In genomic region chr16:4682616-4683254, GRCh38 we compare ENCODE assay signal across 8 cellular contexts. TPM values are rescaled to one million over a fixed set of nuclear protein-coding genes. Genes with fewer than 3 reads are reported as not detected.
DNase-seq lines count a peak whose midpoint lies in the region; ATAC-seq lines count a peak whose summit lies in the region.

No MANE protein-coding gene starts in this region.

- peak; percentile 57 to 66 for ATAC-seq in activated T-cell treated with anti-CD3 and anti-CD28 coated beads, Interleukin-2, amount 50 U/mL, for 4 hours
- no peak for ATAC-seq in HG03135 (IDR thresholded peaks at IDR 0.05; ENCODE audit: unreplicated experiment)
- ATAC-seq in GM19455 (IDR thresholded peaks at IDR 0.05; ENCODE audit: unreplicated experiment) = no peak

- H3K4me3 ChIP-seq in iPS DF 6.9 (ENCODE audit: low read length) = no peak overlapping the region

- peaks cover 9% of the 10 kb centered on the region for H3K36me3 Mint-ChIP-seq in activated T-cell treated with anti-CD3 and anti-CD28 coated beads, Interleukin-2, amount 50 U/mL, for 4 hours (ENCODE audit: insufficient read depth)

- H3K27me3 ChIP-seq in iPS DF 6.9 (ENCODE audit: control insufficient read depth, insufficient read depth, low read length) = no peaks in the 10 kb centered on the region

- H3K27me3 Mint-ChIP-seq in activated T-cell treated with anti-CD3 and anti-CD28 coated beads, Interleukin-2, amount 50 U/mL, for 4 hours (ENCODE audit: low read depth) = no peaks in the 10 kb centered on the region

- H3K4me1 ChIP-seq in iPS DF 6.9 (ENCODE audit: control insufficient read depth, insufficient read depth, low read length) = no peaks in the 10 kb centered on the region

- H3K27ac ChIP-seq in iPS DF 6.9 (ENCODE audit: low read length) = no peak overlapping the region

- H3K9me3 ChIP-seq in iPS DF 6.9 (ENCODE audit: control insufficient read depth, insufficient read depth, low read length) = no peaks in the 10 kb centered on the region

- DNase-seq in ACHN = peak; percentile 27
- DNase-seq in HT-29 (ENCODE audit: low spot score) = peak; percentile 25
- DNase-seq in activated T-cell treated with anti-CD3 and anti-CD28 coated beads, Interleukin-2, amount 50 U/mL, for 4 hours = no peak
- peak; percentile 33 for DNase-seq in iPS DF 6.9 (ENCODE audit: low read depth, low spot score)
- DNase-seq in stimulated activated CD8-positive, alpha-beta memory T cell treated with anti-CD3 and anti-CD28 coated beads, Interleukin-4, amount 100 ng/mL, for 48 hours = peak; percentile 73
- DNase-seq in NCI-H2227 treated with DMSO at 0.1 percent for 48 hours (lab: John Stamatoyannopoulos, UW) = no peak

- no peaks in the 10 kb centered on the region for H3K9me3 Mint-ChIP-seq in activated T-cell treated with anti-CD3 and anti-CD28 coated beads, Interleukin-2, amount 50 U/mL, for 4 hours

- no CpG with 5 or more reads among the region's 36 CpGs for WGBS in iPS DF 6.9 (ENCODE audit: insufficient coverage, insufficient read length)

- H3K4me1 Mint-ChIP-seq in activated T-cell treated with anti-CD3 and anti-CD28 coated beads, Interleukin-2, amount 50 U/mL, for 4 hours (ENCODE audit: low read depth) = peaks cover 3% of the 10 kb centered on the region

- peaks cover 13% of the 10 kb centered on the region for H3K36me3 ChIP-seq in iPS DF 6.9 (ENCODE audit: control insufficient read depth, insufficient read depth, low read length)

- H3K4me3 Mint-ChIP-seq in activated T-cell treated with anti-CD3 and anti-CD28 coated beads, Interleukin-2, amount 50 U/mL, for 4 hours = no peak overlapping the region

- in situ Hi-C loops in ACHN (cut with HindIII; ENCODE audit: low pct_ligation_motif_present, low pct_unique_long_range_greater_than_20kb, low sequenced_read_pairs) = no loop called here

RNA-seq across cellular contexts. Expression of gene NUDT16L1, which starts 10.6 kb away (rescaled TPM):
- 81.9 and 82.4 TPM in 2 replicates for total RNA-seq in HT-29 (2014; rRNA removed; shearing (Covaris generic))
- total RNA-seq in activated T-cell treated with anti-CD3 and anti-CD28 coated beads, Interleukin-2, amount 50 U/mL, for 4 hours = 10 to 100 TPM; 53.1 to 56.8 (median 54.1) TPM

RNA-seq across cellular contexts. Expression of gene ANKS3, which starts 51.3 kb away (rescaled TPM):
- total RNA-seq in HT-29 (2014; rRNA removed; shearing (Covaris generic)) = 27.2 and 29.7 TPM in 2 replicates
- total RNA-seq in activated T-cell treated with anti-CD3 and anti-CD28 coated beads, Interleukin-2, amount 50 U/mL, for 4 hours = 10 to 100 TPM; 19.4 to 24.1 (median 21.8) TPM

RNA-seq across cellular contexts. Expression of gene DNAAF8, which starts 51.6 kb away (rescaled TPM):
- total RNA-seq in HT-29 (2014; rRNA removed; shearing (Covaris generic)) = 2.5 and 5.8 TPM in 2 replicates
- total RNA-seq in activated T-cell treated with anti-CD3 and anti-CD28 coated beads, Interleukin-2, amount 50 U/mL, for 4 hours = under 1 TPM; 0.16 to 0.47 (median 0.25) TPM

RNA-seq across cellular contexts. Expression of gene MGRN1, which starts 58.1 kb away (rescaled TPM):
- total RNA-seq in HT-29 (2014; rRNA removed; shearing (Covaris generic)) = 27.4 and 31.3 TPM in 2 replicates
- 10 to 100 TPM; 56.5 to 60.5 (median 58.0) TPM for total RNA-seq in activated T-cell treated with anti-CD3 and anti-CD28 coated beads, Interleukin-2, amount 50 U/mL, for 4 hours

Comparison
In these comparisons a context has a peak if more than half of its experiments do, and no peak if none do; other contexts are left out.
1. DNase-seq: peak in ACHN (single experiment), HT-29 (single experiment), iPS DF 6.9 (single experiment) and stimulated activated CD8-positive, alpha-beta memory T cell treated with anti-CD3 and anti-CD28 coated beads, Interleukin-4, amount 100 ng/mL, for 48 hours (single experiment); none in activated T-cell treated with anti-CD3 and anti-CD28 coated beads, Interleukin-2, amount 50 U/mL, for 4 hours (single experiment) and NCI-H2227 treated with DMSO at 0.1 percent for 48 hours (single experiment).
2. ATAC-seq: peak in activated T-cell treated with anti-CD3 and anti-CD28 coated beads, Interleukin-2, amount 50 U/mL, for 4 hours (2 of 2); none in HG03135 (single experiment) and GM19455 (single experiment).